In the genomic region with DNA sequence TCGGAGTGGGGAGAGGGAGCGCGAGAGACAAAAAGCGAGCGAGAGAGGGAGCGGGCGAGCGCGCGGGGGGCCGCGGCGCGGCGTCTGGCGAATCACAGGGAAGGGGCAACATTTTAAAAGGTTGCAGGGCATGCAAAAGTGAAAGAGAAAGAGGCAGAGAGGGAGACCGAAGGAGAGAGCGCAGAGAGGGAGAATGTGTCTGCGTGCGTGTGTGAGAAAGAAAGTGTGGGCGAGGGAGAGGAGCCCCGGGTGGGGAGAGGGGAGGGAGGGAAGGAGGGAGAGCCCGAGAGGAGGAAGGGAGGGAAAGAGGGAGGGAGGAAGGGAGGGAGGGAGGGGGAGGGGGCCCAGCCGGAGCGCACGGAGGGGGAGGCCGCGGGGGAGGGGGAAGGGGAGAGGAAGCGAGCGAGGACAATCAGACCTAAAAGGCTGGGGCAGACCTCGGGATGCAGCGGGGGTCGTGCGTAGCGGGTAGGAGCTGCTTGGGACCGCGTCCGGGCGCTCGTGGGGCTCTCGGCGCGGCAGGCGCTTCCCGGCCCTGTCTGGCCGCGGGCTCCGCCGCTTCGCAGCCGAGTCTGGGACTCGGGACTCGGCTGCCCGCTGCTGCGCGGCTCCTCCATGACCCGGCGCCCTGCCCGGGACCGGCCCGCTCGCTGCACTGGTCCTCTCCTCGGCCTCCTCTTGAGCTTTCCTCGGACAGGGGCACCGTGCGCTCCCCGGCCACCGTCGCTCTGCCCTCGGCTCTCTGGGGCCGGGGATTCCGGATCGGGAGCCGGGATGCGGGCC, we compare ENCODE assay signal across 8 cellular contexts. TPM values are rescaled to one million over a fixed set of nuclear protein-coding genes. Genes with fewer than 3 reads are reported as not detected.
DNase-seq lines count a peak whose midpoint lies in the region; ATAC-seq and TF ChIP-seq lines count a peak whose summit lies in the region.

No MANE protein-coding gene starts in this region.

- CTCF ChIA-PET in RWPE1 (lab: Yijun Ruan, JAX): interaction anchor here (0.6 to 4.5 kb wide), 6 partner anchors 12 to 328 kb away, joined by 3 to 26 read pairs (median 3); no protein-coding TSS in a partner anchor

- TF ChIP-seq CTCF in RWPE1 (conservative IDR thresholded peaks at IDR 0.05; ENCODE audit: low read depth) (no peak), cardiac fibroblast (IDR thresholded peaks at IDR 0.05; ENCODE audit: low read depth, low read length) (no peak)

- DNase-seq in Daoy (ENCODE audit: low read depth) (peak; percentile 94), HS-5 (ENCODE audit: low read depth) (peak; percentile 62), RWPE1 (ENCODE audit: low spot score) (peak; percentile 72), cardiac fibroblast (ENCODE audit: low read depth in 2 of 2) (peak; percentile 52 to 78), left lobe of liver (ENCODE audit: low spot score) (no peak), GM19240 (ENCODE audit: insufficient read length, low spot score) (no peak)
- peak; percentile 54 for DNase-seq in stimulated activated naive CD4-positive, alpha-beta T cell treated with Interleukin-2 at 50 U/mL for 16 hours (lab: John Stamatoyannopoulos, UW)

- POLR2A ChIA-PET in RWPE1 (lab: Yijun Ruan, JAX; ENCODE audit: low non-redundant PET): interaction anchor here (0.7 to 1.0 kb wide), 2 partner anchors 249 to 328 kb away, joined by 6 to 7 read pairs; no protein-coding TSS in a partner anchor

- peak overlapping the region; percentile 99 for H3K27ac ChIP-seq in RWPE1

- ATAC-seq in GM19468 (IDR thresholded peaks at IDR 0.05; ENCODE audit: extremely low read depth, unreplicated experiment) (peak; percentile 47), left lobe of liver (peak; percentile 77)

- H3K4me3 ChIP-seq in cardiac fibroblast (replicated peaks in 1 of 2; ENCODE audit: low read depth in 2 of 2, low read length in 2 of 2): peak overlapping the region; percentile 61 to 63

RNA-seq across cellular contexts. Expression of a gene that starts 2.5 kb away (rescaled TPM):
- total RNA-seq in Daoy (2014; rRNA removed; shearing (Covaris generic)): 4.5 and 5.6 TPM in 2 replicates
- total RNA-seq in left lobe of liver: 0.45 TPM

Comparison
In these comparisons a context has a peak if more than half of its experiments do, and no peak if none do; other contexts are left out.
1. DNase-seq: peak in Daoy (single experiment), HS-5 (single experiment), RWPE1 (single experiment), cardiac fibroblast (2 of 2) and stimulated activated naive CD4-positive, alpha-beta T cell treated with Interleukin-2 at 50 U/mL for 16 hours (single experiment); none in left lobe of liver (single experiment) and GM19240 (single experiment).